In genomic region chr6:22828179-22829062, GRCh38 we compare ENCODE assay signal across 8 cellular contexts.
DNase-seq lines count a peak whose midpoint lies in the region; ATAC-seq and TF ChIP-seq lines count a peak whose summit lies in the region.

No MANE protein-coding gene starts in this region.

- H3K9me3 ChIP-seq in breast epithelium, result no peaks in the 10 kb centered on the region

- H3K4me3 ChIP-seq in GM12875 (ENCODE audit: low read depth, low read length) (no peak overlapping the region), breast epithelium (peak overlapping the region in 2 of 3 donors; percentile 6 to 36)

- intact Hi-C loops in breast epithelium (cut with DNase I; ENCODE audit: low total_unique reads), result no loop called here
- intact Hi-C loops in activated CD8-positive, alpha-beta T cell treated with anti-CD3 and anti-CD28 coated beads for 36 hours (cut with micrococcal nuclease), result no loop called here

- no peaks in the 10 kb centered on the region for H3K36me3 Mint-ChIP-seq in activated CD8-positive, alpha-beta T cell treated with anti-CD3 and anti-CD28 coated beads for 36 hours (ENCODE audit: low read depth)

- H3K4me1 Mint-ChIP-seq in activated CD8-positive, alpha-beta T cell treated with anti-CD3 and anti-CD28 coated beads for 36 hours (ENCODE audit: low read depth), result no peaks in the 10 kb centered on the region

- CTCF ChIA-PET in activated CD8-positive, alpha-beta T cell treated with anti-CD3 and anti-CD28 coated beads for 36 hours (lab: Charles Lee), result no interaction called here

- H3K9me3 Mint-ChIP-seq in activated CD8-positive, alpha-beta T cell treated with anti-CD3 and anti-CD28 coated beads for 36 hours, result no peaks in the 10 kb centered on the region

- no peak for TF ChIP-seq POLR2A in breast epithelium (IDR thresholded peaks at IDR 0.05)

- H3K4me3 Mint-ChIP-seq in activated CD8-positive, alpha-beta T cell treated with anti-CD3 and anti-CD28 coated beads for 36 hours, result no peak overlapping the region

- H3K4me1 ChIP-seq in breast epithelium, result peaks cover 0 to 3% of the 10 kb centered on the region in 2 donors

- ATAC-seq in left lobe of liver (peak; percentile 95), HG02642 (IDR thresholded peaks at IDR 0.05; ENCODE audit: poor library complexity, unreplicated experiment) (no peak), GM21717 (IDR thresholded peaks at IDR 0.05; ENCODE audit: unreplicated experiment) (no peak)
- no peak for ATAC-seq in activated CD8-positive, alpha-beta T cell treated with anti-CD3 and anti-CD28 coated beads for 36 hours

- peak overlapping the region; percentile 78 to 87 for H3K27ac ChIP-seq in breast epithelium

- TF ChIP-seq CTCF in GM12875 (IDR thresholded peaks at IDR 0.05; ENCODE audit: borderline replicate concordance, insufficient read depth, low read depth, low read length), result peak; percentile 56; the same call in 1 of the 2 replicates
- peak; percentile 17 to 64 (median 43) for TF ChIP-seq CTCF in breast epithelium (IDR thresholded peaks at IDR 0.05)
- TF ChIP-seq CTCF in activated CD8-positive, alpha-beta T cell treated with anti-CD3 and anti-CD28 coated beads for 36 hours (IDR thresholded peaks at IDR 0.05), result no peak

- no peaks in the 10 kb centered on the region for H3K27me3 Mint-ChIP-seq in activated CD8-positive, alpha-beta T cell treated with anti-CD3 and anti-CD28 coated beads for 36 hours

- H3K27me3 ChIP-seq in breast epithelium, result no peaks in the 10 kb centered on the region

- H3K27ac Mint-ChIP-seq in activated CD8-positive, alpha-beta T cell treated with anti-CD3 and anti-CD28 coated beads for 36 hours, result no peak overlapping the region

- POLR2A ChIA-PET in activated CD8-positive, alpha-beta T cell treated with anti-CD3 and anti-CD28 coated beads for 36 hours (lab: Charles Lee), result no interaction called here

- no peaks in the 10 kb centered on the region for H3K36me3 ChIP-seq in breast epithelium

- DNase-seq in NCI-H345 (lab: John Stamatoyannopoulos, UW) (peak; percentile 41), breast epithelium (ENCODE audit: low spot score in 2 of 2) (peak in 1 of 2 donors; percentile 61), left lobe of liver (ENCODE audit: low spot score) (peak; percentile 51)
- DNase-seq in activated CD4-positive, alpha-beta T cell treated with anti-CD3 and anti-CD28 coated beads, Interleukin-2, amount 50 U/mL, for 1 hour, result no peak
- DNase-seq in activated CD8-positive, alpha-beta T cell treated with anti-CD3 and anti-CD28 coated beads for 36 hours, result no peak

Comparison
In these comparisons a context has a peak if more than half of its experiments do, and no peak if none do; other contexts are left out.
1. DNase-seq: peak in NCI-H345 (single experiment) and left lobe of liver (single experiment); none in activated CD4-positive, alpha-beta T cell treated with anti-CD3 and anti-CD28 coated beads, Interleukin-2, amount 50 U/mL, for 1 hour (single experiment) and activated CD8-positive, alpha-beta T cell treated with anti-CD3 and anti-CD28 coated beads for 36 hours (single experiment).